10 cellular contexts compared by ENCODE assay signal in genomic region chr20:31449511-31450128, GRCh38. TPM values are rescaled to one million over a fixed set of nuclear protein-coding genes. Genes with fewer than 3 reads are reported as not detected.
"Had no signal": no experiment of that assay in that cellular context is flagged by ENCODE, and none has a peak within 500 bp of the region (broad histone marks: within the 10 kb centered on the region; RNA-seq: fewer than 3 reads in every experiment).

No MANE protein-coding gene starts in this region.

- H3K36me3 ChIP-seq: HAP-1 had no signal

- H3K27ac Mint-ChIP-seq: HFFc6, IgD-negative memory B cell had no signal

- ATAC-seq: HCT116 had no signal

- H3K9me3 Mint-ChIP-seq: HFFc6 had no signal

- H3K4me3 Mint-ChIP-seq: HFFc6, IgD-negative memory B cell had no signal

- DNase-seq: GOT3, H7, HFFc6, KBM-7 had no signal

- H3K4me3 ChIP-seq: HAP-1 had no signal

- H3K27ac ChIP-seq: KMS-11 had no signal

- H3K4me2 ChIP-seq: KMS-11 had no signal

RNA-seq across cellular contexts. Expression of gene DEFB123, which starts 9.2 kb away (rescaled TPM):
- total RNA-seq: H4, H7, HFFc6, HT-29 had no signal
- polyA plus RNA-seq: IgD-negative memory B cell had no signal

RNA-seq across cellular contexts. Expression of gene DEFB124, which starts 25.3 kb away (rescaled TPM):
- total RNA-seq: H4, H7, HFFc6, HT-29 had no signal
- polyA plus RNA-seq: IgD-negative memory B cell had no signal

RNA-seq across cellular contexts. Expression of gene REM1, which starts 25.5 kb away (rescaled TPM):
- total RNA-seq: H4, H7, HFFc6, HT-29 had no signal
- polyA plus RNA-seq: IgD-negative memory B cell had no signal

RNA-seq across cellular contexts. Expression of gene DEFB121, which starts 43.6 kb away (rescaled TPM):
- total RNA-seq: H4, H7, HFFc6, HT-29 had no signal
- polyA plus RNA-seq: IgD-negative memory B cell had no signal

RNA-seq across cellular contexts. Expression of gene DEFB119, which starts 59.2 kb away (rescaled TPM):
- total RNA-seq: H4, H7, HFFc6, HT-29 had no signal
- polyA plus RNA-seq: IgD-negative memory B cell had no signal
